Comparison of ENCODE assay signal across 14 cellular contexts in the genomic region with DNA sequence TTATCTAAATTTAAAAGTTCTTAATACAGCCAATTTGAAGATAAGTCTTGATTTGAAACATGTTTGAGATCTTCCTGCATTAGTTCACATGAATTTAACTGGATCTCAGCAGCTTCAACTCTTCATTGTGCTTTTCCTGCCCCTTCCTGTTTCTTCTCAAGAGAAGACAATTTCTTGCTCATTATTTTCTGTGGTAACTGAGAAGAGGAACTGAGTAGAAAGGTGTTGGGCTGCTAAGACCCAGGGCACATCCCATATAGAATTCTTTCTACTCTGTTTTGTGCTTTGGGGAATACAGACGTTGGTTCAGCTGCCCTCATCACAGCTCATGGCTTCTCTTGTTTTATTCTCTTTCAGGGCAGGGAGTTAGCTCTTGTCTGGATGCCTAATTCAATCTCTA. TPM values are rescaled to one million over a fixed set of nuclear protein-coding genes. Genes with fewer than 3 reads are reported as not detected.
A peak's percentile ranks its signal among the peaks of the same experiment; 100 is the strongest.
DNase-seq lines count a peak whose midpoint lies in the region; ATAC-seq and TF ChIP-seq lines count a peak whose summit lies in the region.
"Had no signal": no experiment of that assay in that cellular context is flagged by ENCODE, and none has a peak within 500 bp of the region (broad histone marks: within the 10 kb centered on the region; RNA-seq: fewer than 3 reads in every experiment).

No MANE protein-coding gene starts in this region.

- no peaks in the 10 kb centered on the region for H3K36me3 ChIP-seq in ovary

- no peaks in the 10 kb centered on the region for H3K9me3 ChIP-seq in ovary

- no peaks in the 10 kb centered on the region for H3K27me3 ChIP-seq in ovary

- ATAC-seq in GM19035 (IDR thresholded peaks at IDR 0.05; ENCODE audit: unreplicated experiment): peak; percentile 86
- ATAC-seq in HG02571 (IDR thresholded peaks at IDR 0.05; ENCODE audit: unreplicated experiment): peak; percentile 85
- ATAC-seq in HG03432 (IDR thresholded peaks at IDR 0.05; ENCODE audit: unreplicated experiment): peak; percentile 98
- ATAC-seq in memory B cell (ENCODE audit: low read depth): peak; percentile 99
- ATAC-seq: Right ventricle myocardium inferior had no signal

- H3K4me3 Mint-ChIP-seq in memory B cell (peak overlapping the region; percentile 55), type B pancreatic cell (no peak overlapping the region)
- H3K4me3 Mint-ChIP-seq: neural crest cell had no signal

- 34 to 65% (median 53%) methylated on average over 1 of the region's 1 CpG for WGBS in ovary, 3 donors

- TF ChIP-seq POLR2A in ovary (IDR thresholded peaks at IDR 0.05): no peak

- no peak for TF ChIP-seq EP300 in ovary (IDR thresholded peaks at IDR 0.05)

- no peaks in the 10 kb centered on the region for H3K36me3 Mint-ChIP-seq in memory B cell
- H3K36me3 Mint-ChIP-seq in type B pancreatic cell: no peaks in the 10 kb centered on the region

- no peak overlapping the region for H3K27ac Mint-ChIP-seq in memory B cell
- H3K27ac Mint-ChIP-seq in type B pancreatic cell: no peak overlapping the region

- no peak overlapping the region for H3K4me3 ChIP-seq in ovary

- TF ChIP-seq CTCF in type B pancreatic cell (conservative IDR thresholded peaks at IDR 0.05) (no peak), ovary (IDR thresholded peaks at IDR 0.05) (no peak)

- intact Hi-C loops in ovary (cut with DNase I): no loop called here

- no peak overlapping the region for H3K27ac ChIP-seq in ovary
- H3K27ac ChIP-seq: HL-60 had no signal

- H3K4me1 Mint-ChIP-seq in memory B cell: peaks cover 14% of the 10 kb centered on the region
- peaks cover 7% of the 10 kb centered on the region for H3K4me1 Mint-ChIP-seq in type B pancreatic cell (ENCODE audit: unreplicated experiment)
- H3K4me1 Mint-ChIP-seq: neural crest cell had no signal

- H3K27me3 Mint-ChIP-seq in memory B cell: peaks cover 3% of the 10 kb centered on the region
- H3K27me3 Mint-ChIP-seq in type B pancreatic cell: peaks cover 3% of the 10 kb centered on the region

- H3K9me3 Mint-ChIP-seq in memory B cell (peaks cover 7% of the 10 kb centered on the region), type B pancreatic cell (peaks cover 5% of the 10 kb centered on the region)

- H3K4me1 ChIP-seq in ovary (ENCODE audit: insufficient read depth): no peaks in the 10 kb centered on the region

- DNase-seq in memory B cell (ENCODE audit: low spot score in 2 of 2) (peak in 1 of 2 donors; percentile 25), AG08395 (ENCODE audit: low spot score) (no peak), type B pancreatic cell (ENCODE audit: extremely low spot score, unreplicated experiment) (no peak), ovary (no peak), T1000 (lab: John Stamatoyannopoulos, UW) (no peak)
- DNase-seq: DND-41; NCI-H1694 treated with DMSO at 0.1 percent for 48 hours; stimulated activated CD4-positive, alpha-beta T cell treated with anti-CD3 and anti-CD28 coated beads, Interleukin-1b, Interleukin-23, amount 100 ng/mL, for 48 hours had no signal

RNA-seq across cellular contexts. Expression of a gene that starts 59.9 kb away (rescaled TPM):
- total RNA-seq in type B pancreatic cell (ENCODE audit: low replicate concordance) (0.90 and 2.1 TPM in 2 replicates), ovary (under 1 TPM in 3 of 7 donors, not detected in 4; 0.11 to 0.51 (median 0.30) TPM)
- polyA plus RNA-seq in ovary: under 1 TPM; 0.05 to 0.06 TPM
- total RNA-seq: Right ventricle myocardium inferior had no signal
